8 cellular contexts compared by ENCODE assay signal in the genomic region with DNA sequence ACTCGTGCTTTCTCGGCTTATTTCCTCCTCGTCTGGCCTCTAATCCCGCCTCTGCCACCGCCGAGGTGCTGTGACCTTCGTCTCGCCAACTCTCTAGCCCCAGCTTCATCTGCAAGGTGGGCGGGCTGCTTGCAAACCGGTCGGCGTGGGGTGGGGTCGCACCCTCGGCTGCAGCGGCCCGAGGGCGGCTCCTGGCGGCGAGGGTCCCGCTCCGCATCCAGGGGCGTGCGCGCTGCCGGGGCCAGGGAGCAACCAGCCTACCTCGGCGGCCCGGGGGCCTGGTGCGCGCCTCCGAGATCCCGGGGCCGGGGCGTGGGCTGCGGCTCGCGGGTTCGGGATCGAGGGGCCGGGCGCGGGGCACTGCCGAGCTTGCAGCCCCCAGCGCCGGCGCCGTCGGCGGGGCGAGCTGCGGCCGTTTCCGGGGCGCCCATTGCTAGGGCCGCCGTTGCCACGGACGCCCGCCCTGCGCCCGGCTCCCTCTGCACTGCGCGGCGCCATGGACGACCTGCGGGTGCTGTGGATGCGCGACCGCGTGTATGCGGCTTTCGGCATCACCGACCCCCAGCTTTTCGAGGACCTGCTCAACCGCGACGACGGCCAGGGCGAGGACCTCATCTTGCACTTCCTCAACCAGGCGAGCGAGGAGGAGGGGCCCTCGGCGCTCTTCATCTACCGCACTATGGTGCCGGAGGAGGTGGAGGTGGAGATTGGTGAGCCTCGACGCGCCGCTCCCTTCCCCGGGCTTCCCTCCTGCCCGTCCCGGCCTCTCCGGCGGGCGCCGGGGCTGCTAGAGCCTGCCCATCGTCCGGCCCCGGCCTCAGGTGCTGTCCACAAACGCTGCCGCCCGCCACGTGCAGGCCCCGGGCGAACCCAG. TPM values are rescaled to one million over a fixed set of nuclear protein-coding genes. Genes with fewer than 3 reads are reported as not detected.
A peak's percentile ranks its signal among the peaks of the same experiment; 100 is the strongest.
DNase-seq lines count a peak whose midpoint lies in the region; ATAC-seq and TF ChIP-seq lines count a peak whose summit lies in the region.

A gene with protein sequence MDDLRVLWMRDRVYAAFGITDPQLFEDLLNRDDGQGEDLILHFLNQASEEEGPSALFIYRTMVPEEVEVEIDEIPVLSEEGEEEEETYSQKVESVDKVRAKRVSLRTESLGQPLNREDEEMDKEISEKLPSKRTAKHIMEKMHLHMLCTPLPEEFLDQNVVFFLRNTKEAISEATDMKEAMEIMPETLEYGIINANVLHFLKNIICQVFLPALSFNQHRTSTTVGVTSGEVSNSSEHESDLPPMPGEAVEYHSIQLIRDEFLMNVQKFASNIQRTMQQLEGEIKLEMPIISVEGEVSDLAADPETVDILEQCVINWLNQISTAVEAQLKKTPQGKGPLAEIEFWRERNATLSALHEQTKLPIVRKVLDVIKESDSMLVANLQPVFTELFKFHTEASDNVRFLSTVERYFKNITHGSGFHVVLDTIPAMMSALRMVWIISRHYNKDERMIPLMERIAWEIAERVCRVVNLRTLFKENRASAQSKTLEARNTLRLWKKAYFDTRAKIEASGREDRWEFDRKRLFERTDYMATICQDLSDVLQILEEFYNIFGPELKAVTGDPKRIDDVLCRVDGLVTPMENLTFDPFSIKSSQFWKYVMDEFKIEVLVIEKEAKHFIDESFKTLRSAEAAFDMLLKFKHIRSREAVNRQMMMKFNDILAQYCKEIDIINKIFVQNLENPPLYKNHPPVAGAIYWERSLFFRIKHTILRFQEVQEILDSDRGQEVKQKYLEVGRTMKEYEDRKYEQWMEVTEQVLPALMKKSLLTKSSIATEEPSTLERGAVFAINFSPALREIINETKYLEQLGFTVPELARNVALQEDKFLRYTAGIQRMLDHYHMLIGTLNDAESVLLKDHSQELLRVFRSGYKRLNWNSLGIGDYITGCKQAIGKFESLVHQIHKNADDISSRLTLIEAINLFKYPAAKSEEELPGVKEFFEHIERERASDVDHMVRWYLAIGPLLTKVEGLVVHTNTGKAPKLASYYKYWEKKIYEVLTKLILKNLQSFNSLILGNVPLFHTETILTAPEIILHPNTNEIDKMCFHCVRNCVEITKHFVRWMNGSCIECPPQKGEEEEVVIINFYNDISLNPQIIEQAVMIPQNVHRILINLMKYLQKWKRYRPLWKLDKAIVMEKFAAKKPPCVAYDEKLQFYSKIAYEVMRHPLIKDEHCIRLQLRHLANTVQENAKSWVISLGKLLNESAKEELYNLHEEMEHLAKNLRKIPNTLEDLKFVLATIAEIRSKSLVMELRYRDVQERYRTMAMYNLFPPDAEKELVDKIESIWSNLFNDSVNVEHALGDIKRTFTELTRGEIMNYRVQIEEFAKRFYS (N-terminal part only) (plus strand): TSS at position 461 of the 874 bp plus-strand sequence. CDS start 36 bp downstream, at position 497.

- no peaks in the 10 kb centered on the region for H3K36me3 Mint-ChIP-seq in HFFc6 (ENCODE audit: low read depth)
- no peaks in the 10 kb centered on the region for H3K36me3 Mint-ChIP-seq in activated naive CD4-positive, alpha-beta T cell treated with anti-CD3 and anti-CD28 coated beads, Interleukin-2, amount 50 U/mL, for 72 hours

- peak within 1 kb of the TSS; percentile 75 for H3K4me3 Mint-ChIP-seq in HFFc6

- peak within 1 kb of the TSS; percentile 46 for H3K4me3 ChIP-seq in GM12865 (ENCODE audit: low read depth, low read length)
- H3K4me3 ChIP-seq in iPS-18a (ENCODE audit: low read length), result peak within 1 kb of the TSS; percentile 63

- peaks cover 20% of the 10 kb centered on the region for H3K27me3 ChIP-seq in iPS-18a (ENCODE audit: control insufficient read depth, insufficient read depth, low read length)

- H3K9me3 Mint-ChIP-seq in HFFc6, result no peaks in the 10 kb centered on the region
- H3K9me3 Mint-ChIP-seq in activated naive CD4-positive, alpha-beta T cell treated with anti-CD3 and anti-CD28 coated beads, Interleukin-2, amount 50 U/mL, for 72 hours, result no peaks in the 10 kb centered on the region

- H3K4me1 Mint-ChIP-seq in HFFc6 (ENCODE audit: low read depth), result no peaks in the 10 kb centered on the region

- H3K27me3 Mint-ChIP-seq in HFFc6 (ENCODE audit: insufficient read depth), result peaks cover 15% of the 10 kb centered on the region

- peak; percentile 62 for DNase-seq in GM12865 (ENCODE audit: low read depth)
- no peak for DNase-seq in HFFc6
- peak; percentile 28 for DNase-seq in NCI-H748 treated with DMSO at 0.1 percent for 48 hours (lab: John Stamatoyannopoulos, UW)
- DNase-seq in activated naive CD4-positive, alpha-beta T cell treated with anti-CD3 and anti-CD28 coated beads, Interleukin-2, amount 50 U/mL, for 72 hours (ENCODE audit: low spot score in 2 of 2), result peak in 1 of 2 donors; percentile 67
- DNase-seq in stimulated activated CD4-positive, alpha-beta T cell treated with anti-CD3 and anti-CD28 coated beads, Interleukin-15, amount 100 ng/mL, for 48 hours (ENCODE audit: low read depth in 2 of 2), result peak; percentile 22 to 33
- no peak for DNase-seq in COLO829 (ENCODE audit: low spot score)

- no peaks in the 10 kb centered on the region for H3K9me3 ChIP-seq in iPS-18a (ENCODE audit: control insufficient read depth, low read depth, low read length)

- peak within 1 kb of the TSS; percentile 50 for H3K9ac ChIP-seq in iPS-18a (ENCODE audit: low read length)

- H3K36me3 ChIP-seq in iPS-18a (ENCODE audit: control insufficient read depth, low read depth, low read length), result peaks cover 13% of the 10 kb centered on the region

- H3K27ac Mint-ChIP-seq in HFFc6, result no peak within 1 kb of the TSS
- H3K27ac Mint-ChIP-seq in activated naive CD4-positive, alpha-beta T cell treated with anti-CD3 and anti-CD28 coated beads, Interleukin-2, amount 50 U/mL, for 72 hours, result no peak within 1 kb of the TSS

- ATAC-seq in activated naive CD4-positive, alpha-beta T cell treated with anti-CD3 and anti-CD28 coated beads, Interleukin-2, amount 50 U/mL, for 72 hours, result peak; percentile 73 to 88
- no peak for ATAC-seq in HG02970 (IDR thresholded peaks at IDR 0.05; ENCODE audit: low FRiP score, unreplicated experiment)

- peak; percentile 36 for TF ChIP-seq CTCF in GM12865 (IDR thresholded peaks at IDR 0.05; ENCODE audit: insufficient read depth, low read depth, low read length, missing control alignments)
- peak; percentile 28 for TF ChIP-seq CTCF in HFFc6 (IDR thresholded peaks at IDR 0.05)

- H3K27ac ChIP-seq in iPS-18a (ENCODE audit: low read length), result no peak within 1 kb of the TSS

- peaks cover 9% of the 10 kb centered on the region for H3K4me1 ChIP-seq in iPS-18a (ENCODE audit: control insufficient read depth, low read depth, low read length)

RNA-seq across cellular contexts. Expression of the gene that starts here (rescaled TPM):
- total RNA-seq in HFFc6 (2021; fragmentation: NEBNext Ultra II Directional; extraction: Animal tissue kit (Norgen Biotek cat#: 25700)), result 1 to 10 TPM in 1 of 6 experiments, under 1 TPM in 5; 0.19 to 1.1 (median 0.64) TPM
- total RNA-seq in activated naive CD4-positive, alpha-beta T cell treated with anti-CD3 and anti-CD28 coated beads, Interleukin-2, amount 50 U/mL, for 72 hours, result 1 to 10 TPM in 1 of 2 donors, under 1 TPM in 1; 0.27 to 1.0 TPM

Comparison
In these comparisons a context has a peak if more than half of its experiments do, and no peak if none do; other contexts are left out.
1. DNase-seq: peak in GM12865 (single experiment), NCI-H748 treated with DMSO at 0.1 percent for 48 hours (single experiment) and stimulated activated CD4-positive, alpha-beta T cell treated with anti-CD3 and anti-CD28 coated beads, Interleukin-15, amount 100 ng/mL, for 48 hours (2 of 2); none in HFFc6 (single experiment) and COLO829 (single experiment).